1 cellular context compared by ENCODE assay signal in the genomic region with DNA sequence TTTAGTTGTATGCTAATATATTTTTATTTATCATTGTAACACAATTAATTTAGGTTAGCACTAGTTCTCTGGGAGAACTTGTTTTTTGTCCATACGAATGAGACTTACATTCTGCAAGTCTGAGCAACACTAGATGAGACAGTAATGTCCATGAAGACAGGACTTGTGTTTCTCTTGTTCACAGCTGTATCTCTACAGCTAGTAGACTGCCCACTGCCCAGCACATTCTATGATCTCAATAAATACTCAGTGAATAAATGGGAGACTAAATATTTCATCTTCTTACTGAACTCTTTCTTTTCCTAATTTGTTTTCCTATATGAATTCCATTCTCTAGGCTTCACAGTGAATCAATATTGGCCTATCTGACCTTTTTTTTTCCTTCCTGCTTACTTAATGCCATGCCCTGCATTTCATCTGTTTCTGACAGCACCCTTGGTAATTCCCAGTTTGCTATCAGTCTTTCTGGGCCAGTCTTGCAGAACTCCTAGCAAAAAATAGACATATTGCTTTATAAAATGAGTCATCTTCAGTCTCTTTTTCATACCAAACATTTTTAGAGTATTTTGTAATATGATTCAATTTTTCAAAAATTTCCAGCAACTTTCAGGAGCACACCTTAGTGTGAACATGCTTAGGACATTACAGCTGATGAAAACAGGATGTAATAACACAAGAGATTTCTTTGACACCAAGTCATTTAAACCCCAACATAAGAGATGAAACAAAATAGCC.
TF ChIP-seq lines count a peak whose summit lies in the region.

No MANE protein-coding gene starts in this region.

TF ChIP-seq in IMR-90, 13 proteins besides CTCF, POLR2A, EP300 and RAD21:
- TF ChIP-seq FOS (IDR thresholded peaks at IDR 0.05; ENCODE audit: low read depth, low read length), result peak; percentile 34; the same call in 1 of the 2 replicates
- no peak for TF ChIP-seq CEBPB (IDR thresholded peaks at IDR 0.05; ENCODE audit: low read depth, low read length)
- TF ChIP-seq MXI1 (IDR thresholded peaks at IDR 0.05; ENCODE audit: borderline replicate concordance, low read depth, low read length), result no peak
TF ChIP-seq in IMR-90: peak in this region for 1.
